ENCODE assay signal across 24 cellular contexts in genomic region chr2:230221533-230221932, GRCh38. TPM values are rescaled to one million over a fixed set of nuclear protein-coding genes. Genes with fewer than 3 reads are reported as not detected.
DNase-seq lines count a peak whose midpoint lies in the region; ATAC-seq lines count a peak whose summit lies in the region.
"Had no signal": no experiment of that assay in that cellular context is flagged by ENCODE, and none has a peak within 500 bp of the region (broad histone marks: within the 10 kb centered on the region; RNA-seq: fewer than 3 reads in every experiment).

No MANE protein-coding gene starts in this region.

- POLR2A ChIA-PET in CD8-positive, alpha-beta memory T cell (lab: Charles Lee), result no interaction called here
- POLR2A ChIA-PET in T-cell (lab: Charles Lee), result interaction anchor here in 1 of 2 donors (0.6 to 0.7 kb wide), 3 partner anchors 36 to 811 kb away, joined by 3 to 5 read pairs (median 3); no protein-coding TSS in a partner anchor

- no peaks in the 10 kb centered on the region for H3K9me3 Mint-ChIP-seq in activated CD8-positive, alpha-beta memory T cell treated with anti-CD3 and anti-CD28 coated beads, Interleukin-2, amount 10 ng/mL, durations not matched to agents 7 days and 5 days (ENCODE audit: low read depth)
- no peaks in the 10 kb centered on the region for H3K9me3 Mint-ChIP-seq in CD8-positive, alpha-beta memory T cell
- no peaks in the 10 kb centered on the region for H3K9me3 Mint-ChIP-seq in T-cell

- no peak overlapping the region for H4K12ac ChIP-seq in trophoblast cell (ENCODE audit: low read depth, low read length)

- CTCF ChIA-PET in activated CD8-positive, alpha-beta memory T cell treated with anti-CD3 and anti-CD28 coated beads, Interleukin-2, amount 10 ng/mL, durations not matched to agents 7 days and 5 days (lab: Charles Lee), result interaction anchor here (1.4 kb wide), 1 partner anchor 9 kb away, joined by 3 read pairs; no protein-coding TSS in a partner anchor
- CTCF ChIA-PET in CD8-positive, alpha-beta memory T cell (lab: Charles Lee), result interaction anchor here (1.4 kb wide), 1 partner anchor 17 kb away, joined by 4 read pairs; no protein-coding TSS in a partner anchor
- CTCF ChIA-PET in T-cell (lab: Charles Lee), result interaction anchor here in 1 of 2 donors (0.7 kb wide), 1 partner anchor 14 kb away, joined by 6 read pairs; no protein-coding TSS in a partner anchor

- peak overlapping the region; percentile 60 for H3K27ac Mint-ChIP-seq in activated CD8-positive, alpha-beta memory T cell treated with anti-CD3 and anti-CD28 coated beads, Interleukin-2, amount 10 ng/mL, durations not matched to agents 7 days and 5 days
- H3K27ac Mint-ChIP-seq in CD8-positive, alpha-beta memory T cell, result peak overlapping the region in 6 of 8 donors; percentile 7 to 64 (median 44)
- H3K27ac Mint-ChIP-seq in T-cell, result peak overlapping the region; percentile 77 to 84

- H3K27me3 ChIP-seq in CD8-positive, alpha-beta memory T cell (ENCODE audit: insufficient read depth, low read length, poor library complexity, severe bottlenecking), result no peaks in the 10 kb centered on the region
- no peaks in the 10 kb centered on the region for H3K27me3 ChIP-seq in trophoblast cell (ENCODE audit: insufficient read depth, low read length)
- H3K27me3 ChIP-seq: cardiac muscle cell, tibial artery had no signal

- no peak overlapping the region for H2AFZ ChIP-seq in trophoblast cell (ENCODE audit: insufficient read depth, low read length, poor library complexity)

- H3K14ac ChIP-seq in trophoblast cell (ENCODE audit: low read length), result no peak overlapping the region

- H3K36me3 Mint-ChIP-seq in activated CD8-positive, alpha-beta memory T cell treated with anti-CD3 and anti-CD28 coated beads, Interleukin-2, amount 10 ng/mL, durations not matched to agents 7 days and 5 days, result peaks cover 39% of the 10 kb centered on the region
- peaks cover 3 to 27% (median 7%) of the 10 kb centered on the region in 3 donors for H3K36me3 Mint-ChIP-seq in CD8-positive, alpha-beta memory T cell
- H3K36me3 Mint-ChIP-seq in T-cell, result peaks cover 11% of the 10 kb centered on the region

- no peaks in the 10 kb centered on the region for H3K9me3 ChIP-seq in CD8-positive, alpha-beta memory T cell (ENCODE audit: low read length)
- no peaks in the 10 kb centered on the region for H3K9me3 ChIP-seq in trophoblast cell (ENCODE audit: insufficient read depth, low read depth, low read length)
- H3K9me3 ChIP-seq: lower lobe of right lung, tibial artery had no signal

- H3K79me1 ChIP-seq in trophoblast cell (ENCODE audit: low read length), result peaks cover 13% of the 10 kb centered on the region

- ATAC-seq in activated CD8-positive, alpha-beta memory T cell treated with anti-CD3 and anti-CD28 coated beads, Interleukin-2, amount 10 ng/mL, durations not matched to agents 7 days and 5 days, result no peak
- no peak for ATAC-seq in T-cell (replicated peaks in 1 of 4)
- no peak for ATAC-seq in HG03354 (IDR thresholded peaks at IDR 0.05; ENCODE audit: poor library complexity, severe bottlenecking, unreplicated experiment)
- ATAC-seq: lower lobe of right lung; stimulated activated naive CD8-positive, alpha-beta T cell treated with anti-CD3 and anti-CD28 coated beads, Interleukin-15, Interleukin-2, amounts not matched to agents 100 U/mL and 50 U/mL, for 24 hours had no signal

- no peak for DNase-seq in activated CD8-positive, alpha-beta memory T cell treated with anti-CD3 and anti-CD28 coated beads, Interleukin-2, amount 10 ng/mL, durations not matched to agents 7 days and 5 days
- DNase-seq in activated CD8-positive, alpha-beta memory T cell treated with anti-CD3 and anti-CD28 coated beads, Interleukin-2, amount 50 U/mL, for 4 hours, result no peak
- no peak for DNase-seq in CD8-positive, alpha-beta memory T cell
- DNase-seq in T-cell (no peak), trophoblast cell (no peak), NCI-H446 (lab: John Stamatoyannopoulos, UW) (no peak), NCI-H146 treated with DMSO at 0.1 percent for 48 hours (lab: John Stamatoyannopoulos, UW; ENCODE audit: unreplicated experiment) (no peak)
- DNase-seq: activated gamma-delta T cell; anterior cingulate cortex; GDM1; KG1; kidney; lower lobe of right lung; NCI-H187; NCI-H526 treated with DMSO at 0.1 percent for 48 hours; nucleus accumbens; stimulated activated CD4-positive, alpha-beta T cell treated with anti-CD3 and anti-CD28 coated beads, Interleukin-2, amount 100 ng/mL, for 48 hours; stimulated activated naive CD8-positive, alpha-beta T cell treated with anti-CD3 and anti-CD28 coated beads, Interleukin-15, Interleukin-2, amounts not matched to agents 100 U/mL and 50 U/mL, for 24 hours; T1000; tibial artery had no signal

- no peak overlapping the region for H3K4me3 Mint-ChIP-seq in activated CD8-positive, alpha-beta memory T cell treated with anti-CD3 and anti-CD28 coated beads, Interleukin-2, amount 10 ng/mL, durations not matched to agents 7 days and 5 days
- peak overlapping the region in 4 of 7 donors; percentile 5 to 78 (median 44) for H3K4me3 Mint-ChIP-seq in CD8-positive, alpha-beta memory T cell
- no peak overlapping the region for H3K4me3 Mint-ChIP-seq in T-cell

- no peak overlapping the region for H3K4ac ChIP-seq in trophoblast cell (ENCODE audit: low read depth, low read length)

- H3K4me2 ChIP-seq in trophoblast cell (ENCODE audit: low read length), result no peak overlapping the region
- H3K4me2 ChIP-seq: smooth muscle cell had no signal

- WGBS in trophoblast cell (ENCODE audit: extremely low coverage, insufficient coverage, insufficient read length), result no CpG with 5 or more reads among the region's 3 CpGs

- H3K4me3 ChIP-seq in CD8-positive, alpha-beta memory T cell (ENCODE audit: low read length), result no peak overlapping the region
- H3K4me3 ChIP-seq in trophoblast cell (ENCODE audit: low read depth, low read length), result no peak overlapping the region
- H3K4me3 ChIP-seq: cardiac muscle cell, lower lobe of right lung, smooth muscle cell, tibial artery had no signal

- H3K27me3 Mint-ChIP-seq in activated CD8-positive, alpha-beta memory T cell treated with anti-CD3 and anti-CD28 coated beads, Interleukin-2, amount 10 ng/mL, durations not matched to agents 7 days and 5 days, result no peaks in the 10 kb centered on the region
- H3K27me3 Mint-ChIP-seq in CD8-positive, alpha-beta memory T cell, result no peaks in the 10 kb centered on the region
- no peaks in the 10 kb centered on the region for H3K27me3 Mint-ChIP-seq in T-cell

- H3K27ac ChIP-seq in CD8-positive, alpha-beta memory T cell (ENCODE audit: low read depth, low read length), result no peak overlapping the region
- no peak overlapping the region for H3K27ac ChIP-seq in trophoblast cell (ENCODE audit: low read depth, low read length)
- H3K27ac ChIP-seq: cardiac muscle cell had no signal

- no peak overlapping the region for H4K8ac ChIP-seq in trophoblast cell (ENCODE audit: low read depth, low read length)

- peaks cover 1% of the 10 kb centered on the region for H3K36me3 ChIP-seq in CD8-positive, alpha-beta memory T cell (ENCODE audit: insufficient read depth, low read length)
- no peaks in the 10 kb centered on the region for H3K36me3 ChIP-seq in trophoblast cell (ENCODE audit: control insufficient read depth in 1 of 2, insufficient read depth in 2 of 2, low read length in 2 of 2)
- H3K36me3 ChIP-seq: cardiac muscle cell had no signal

- H2BK120ac ChIP-seq in trophoblast cell (ENCODE audit: insufficient read depth, low read length, poor library complexity), result peak overlapping the region; percentile 6

- H3K18ac ChIP-seq in trophoblast cell (ENCODE audit: low read length), result no peak overlapping the region

- H4K91ac ChIP-seq in trophoblast cell (ENCODE audit: low read depth, low read length), result peak overlapping the region; percentile 4

- peaks cover 4% of the 10 kb centered on the region for H3K79me2 ChIP-seq in trophoblast cell (ENCODE audit: control insufficient read depth, insufficient read depth, low read length, poor library complexity)

- peaks cover 68% of the 10 kb centered on the region for H3K4me1 Mint-ChIP-seq in activated CD8-positive, alpha-beta memory T cell treated with anti-CD3 and anti-CD28 coated beads, Interleukin-2, amount 10 ng/mL, durations not matched to agents 7 days and 5 days
- H3K4me1 Mint-ChIP-seq in CD8-positive, alpha-beta memory T cell, result peaks cover 58 to 85% (median 75%) of the 10 kb centered on the region in 3 donors
- H3K4me1 Mint-ChIP-seq in T-cell, result peaks cover 55 to 78% (median 76%) of the 10 kb centered on the region in 3 donors

- no peak overlapping the region for H3K9ac ChIP-seq in trophoblast cell (ENCODE audit: low read length)

- no peak overlapping the region for H3K23ac ChIP-seq in trophoblast cell (ENCODE audit: low read length)

- H2AK5ac ChIP-seq in trophoblast cell (ENCODE audit: low read length), result no peak overlapping the region

- no peak overlapping the region for H2BK12ac ChIP-seq in trophoblast cell (ENCODE audit: low read length)

- H2BK5ac ChIP-seq in trophoblast cell (ENCODE audit: low read depth, low read length, poor library complexity), result no peak overlapping the region

- peaks cover 36% of the 10 kb centered on the region for H3K4me1 ChIP-seq in CD8-positive, alpha-beta memory T cell (ENCODE audit: insufficient read depth, low read length)
- peaks cover 16 to 20% of the 10 kb centered on the region in 2 experiments for H3K4me1 ChIP-seq in trophoblast cell (ENCODE audit: control insufficient read depth in 1 of 2, insufficient read depth in 2 of 2, low read length in 2 of 2)

RNA-seq across cellular contexts. Expression of gene SP110, which starts 1.7 kb away (rescaled TPM):
- 100 to 1,000 TPM; 111 to 148 TPM for total RNA-seq in activated CD8-positive, alpha-beta memory T cell treated with anti-CD3 and anti-CD28 coated beads, Interleukin-2, amount 10 ng/mL, durations not matched to agents 7 days and 5 days
- total RNA-seq in CD8-positive, alpha-beta memory T cell, result 10 to 100 TPM; 55.2 to 57.9 TPM
- polyA plus RNA-seq in CD8-positive, alpha-beta memory T cell, result 106 TPM
- 100 to 1,000 TPM in 4 of 5 donors, 10 to 100 TPM in 1; 95.4 to 136 (median 111) TPM for total RNA-seq in T-cell
- polyA plus RNA-seq in trophoblast cell (2013), result 6.4 and 6.5 TPM in 2 replicates

RNA-seq across cellular contexts. Expression of gene SP140, which starts 4.0 kb away (rescaled TPM):
- 100 to 1,000 TPM; 132 to 142 TPM for total RNA-seq in activated CD8-positive, alpha-beta memory T cell treated with anti-CD3 and anti-CD28 coated beads, Interleukin-2, amount 10 ng/mL, durations not matched to agents 7 days and 5 days
- total RNA-seq in CD8-positive, alpha-beta memory T cell, result 100 to 1,000 TPM; 108 to 111 TPM
- polyA plus RNA-seq in CD8-positive, alpha-beta memory T cell, result 34.0 TPM
- 10 to 100 TPM; 49.3 to 68.0 (median 66.8) TPM for total RNA-seq in T-cell
- polyA plus RNA-seq in trophoblast cell (2013), result 0.35 and 0.41 TPM in 2 replicates
- total RNA-seq: HT-29 had no signal
- polyA plus RNA-seq: smooth muscle cell had no signal

Comparison
In these comparisons a context has a peak if more than half of its experiments do, and no peak if none do; other contexts are left out.
1. H3K4me3 Mint-ChIP-seq: peak in CD8-positive, alpha-beta memory T cell (4 of 7); none in activated CD8-positive, alpha-beta memory T cell treated with anti-CD3 and anti-CD28 coated beads, Interleukin-2, amount 10 ng/mL, durations not matched to agents 7 days and 5 days (single experiment) and T-cell (0 of 3).
2. Peak in every context shown above with its lines, with median percentiles within 50 percentile points of each other: H3K27ac Mint-ChIP-seq.